8 cellular contexts compared by ENCODE assay signal in the genomic region with DNA sequence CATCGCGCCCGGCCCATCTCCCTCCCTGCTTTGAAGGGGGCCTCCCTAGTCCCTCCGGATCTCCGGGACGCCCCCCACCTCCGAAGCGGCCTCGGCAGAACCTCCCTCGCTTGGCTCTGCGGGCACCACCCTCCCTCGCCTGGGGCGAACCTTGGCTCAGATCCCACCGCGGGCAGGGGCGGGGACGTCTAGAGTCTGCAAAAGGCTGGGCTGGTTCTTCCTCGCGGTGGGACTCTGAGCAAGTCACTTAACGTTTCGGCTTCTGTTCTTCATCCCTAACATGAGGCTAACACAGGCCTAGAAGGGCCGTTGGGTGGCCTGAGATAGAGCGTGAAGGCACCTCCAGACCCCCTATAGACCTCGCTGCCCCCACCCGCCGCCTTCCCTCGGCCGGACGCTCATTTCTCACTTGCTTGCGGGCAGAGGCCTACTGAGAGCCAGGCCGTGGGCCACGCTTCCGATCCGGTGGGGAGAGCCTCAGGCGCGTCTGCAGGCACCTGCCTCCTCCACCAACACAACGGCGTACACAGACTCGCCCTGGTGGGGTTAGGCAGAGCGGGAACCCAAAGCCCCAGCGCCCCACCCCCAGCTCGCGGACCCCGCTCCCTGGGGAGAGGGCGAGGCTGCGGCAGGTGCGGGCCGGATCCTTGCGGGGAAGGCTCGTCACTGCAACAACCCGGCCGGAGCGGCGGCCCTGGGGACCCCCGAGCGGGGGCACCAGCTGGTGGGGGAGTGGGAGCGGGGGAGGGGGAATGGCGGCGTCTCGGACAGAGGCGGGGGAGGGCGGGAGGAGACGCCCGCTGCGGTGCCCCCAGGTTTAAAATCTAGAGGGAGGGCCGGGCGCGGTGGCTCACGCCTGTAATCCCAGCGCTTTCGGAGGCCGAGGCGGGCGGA. TPM values are rescaled to one million over a fixed set of nuclear protein-coding genes. Genes with fewer than 3 reads are reported as not detected.
DNase-seq lines count a peak whose midpoint lies in the region; ATAC-seq and TF ChIP-seq lines count a peak whose summit lies in the region.

No MANE protein-coding gene starts in this region.

- peak; percentile 71 for DNase-seq in CD1c-positive myeloid dendritic cell (ENCODE audit: extremely low spot score)
- DNase-seq in activated CD4-positive, alpha-beta T cell treated with anti-CD3 and anti-CD28 coated beads, Interleukin-2, amount 50 U/mL, for 48 hours, result peak; percentile 82 to 88
- peak; percentile 71 for DNase-seq in effector CD4-positive, alpha-beta T cell
- peak; percentile 93 to 96 (median 94) for DNase-seq in mucosa of descending colon
- DNase-seq in stimulated activated CD8-positive, alpha-beta memory T cell treated with anti-CD3 and anti-CD28 coated beads, Interleukin-4, amount 100 ng/mL, for 24 hours (ENCODE audit: low read depth), result peak; percentile 68
- DNase-seq in cerebellar nuclear complex (lab: John Stamatoyannopoulos, UW), result no peak

- H3K36me3 ChIP-seq in Loucy (ENCODE audit: insufficient read depth, low read length) (no peaks in the 10 kb centered on the region), mucosa of descending colon (ENCODE audit: low read depth) (no peaks in the 10 kb centered on the region)

- H3K4me1 ChIP-seq in Loucy (ENCODE audit: insufficient read depth, low read length, poor library complexity, severe bottlenecking) (peaks cover 27% of the 10 kb centered on the region), mucosa of descending colon (ENCODE audit: low read depth) (peaks cover 38% of the 10 kb centered on the region)

- H3K4me2 ChIP-seq in Loucy (ENCODE audit: low read depth, low read length, poor library complexity, severe bottlenecking), result peak overlapping the region; percentile 77

- H3K9me2 ChIP-seq in Loucy (replicated peaks; ENCODE audit: low read depth, low read length), result no peaks in the 10 kb centered on the region

- H2AFZ ChIP-seq in Loucy (ENCODE audit: low read length), result peak overlapping the region; percentile 67

- no peaks in the 10 kb centered on the region for H3F3A ChIP-seq in Loucy (ENCODE audit: low read depth)

- peaks cover 8% of the 10 kb centered on the region for H3K27me3 ChIP-seq in Loucy (ENCODE audit: insufficient read depth, low read length, poor library complexity, severe bottlenecking)

- peak overlapping the region; percentile 48 for H3K9ac ChIP-seq in Loucy (ENCODE audit: low read depth, low read length, poor library complexity, severe bottlenecking)

- H4K20me1 ChIP-seq in Loucy (ENCODE audit: insufficient read depth, low read length, poor library complexity, severe bottlenecking), result no peaks in the 10 kb centered on the region

- ATAC-seq in mucosa of descending colon, result peak; percentile 43
- no peak for ATAC-seq in HG02759 (IDR thresholded peaks at IDR 0.05; ENCODE audit: unreplicated experiment)

- no peak for TF ChIP-seq CTCF in Loucy (conservative IDR thresholded peaks at IDR 0.05; ENCODE audit: low read length)
- no peak for TF ChIP-seq CTCF in mucosa of descending colon (IDR thresholded peaks at IDR 0.05)

- H3K9me3 ChIP-seq in Loucy (ENCODE audit: insufficient read depth, low read depth, low read length), result no peaks in the 10 kb centered on the region
- no peaks in the 10 kb centered on the region for H3K9me3 ChIP-seq in mucosa of descending colon

- H3K4me3 ChIP-seq in Loucy (ENCODE audit: low read length, poor library complexity, severe bottlenecking), result peak overlapping the region; percentile 73
- H3K4me3 ChIP-seq in mucosa of descending colon, result peak overlapping the region; percentile 31

- no peaks in the 10 kb centered on the region for H3K79me2 ChIP-seq in Loucy (ENCODE audit: insufficient read depth, low read length)

- intact Hi-C loops in mucosa of descending colon (cut with DNase I, micrococcal nuclease), result no loop called here

RNA-seq across cellular contexts. Expression of a gene that starts 5.4 kb away (rescaled TPM):
- total RNA-seq in mucosa of descending colon, result 100 to 1,000 TPM; 249 to 344 (median 276) TPM

RNA-seq across cellular contexts. Expression of a gene that starts 29.4 kb away (rescaled TPM):
- total RNA-seq in mucosa of descending colon, result 10 to 100 TPM; 43.7 to 49.9 (median 47.6) TPM

RNA-seq across cellular contexts. Expression of a gene that starts 31.0 kb away (rescaled TPM):
- 10 to 100 TPM; 73.9 to 85.3 (median 74.0) TPM for total RNA-seq in mucosa of descending colon

Comparison
In these comparisons a context has a peak if more than half of its experiments do, and no peak if none do; other contexts are left out.
1. DNase-seq: peak in CD1c-positive myeloid dendritic cell (single experiment), activated CD4-positive, alpha-beta T cell treated with anti-CD3 and anti-CD28 coated beads, Interleukin-2, amount 50 U/mL, for 48 hours (2 of 2), effector CD4-positive, alpha-beta T cell (single experiment), mucosa of descending colon (3 of 3) and stimulated activated CD8-positive, alpha-beta memory T cell treated with anti-CD3 and anti-CD28 coated beads, Interleukin-4, amount 100 ng/mL, for 24 hours (single experiment); none in cerebellar nuclear complex (0 of 2).